ENCODE assay signal across 8 cellular contexts in the genomic region with DNA sequence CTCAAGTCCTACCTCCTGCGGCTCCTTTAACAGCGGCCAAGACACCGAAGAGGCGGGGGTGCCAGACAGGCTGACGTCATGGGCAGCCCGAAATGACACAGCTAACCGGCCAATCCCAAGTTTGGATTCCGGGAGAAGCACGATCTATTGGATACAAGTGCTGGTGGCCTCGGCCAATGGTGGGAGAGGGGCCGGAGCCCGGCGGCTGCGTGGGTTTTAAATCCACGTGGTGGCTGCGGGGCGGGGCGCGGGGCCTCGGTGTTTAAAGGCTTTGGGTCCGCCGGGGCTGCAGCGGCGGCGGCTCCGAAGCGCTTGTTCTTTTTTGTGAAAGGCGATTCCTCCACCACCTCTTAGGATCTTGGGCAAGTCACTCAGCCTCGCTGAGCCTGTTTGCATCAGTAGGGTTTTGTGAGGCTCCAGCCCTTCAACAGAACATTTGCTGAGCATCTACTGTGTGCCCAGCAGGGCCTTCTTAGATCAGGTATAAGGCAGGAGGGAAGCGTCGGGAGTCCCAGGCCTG. TPM values are rescaled to one million over a fixed set of nuclear protein-coding genes. Genes with fewer than 3 reads are reported as not detected.
A peak's percentile ranks its signal among the peaks of the same experiment; 100 is the strongest.
DNase-seq lines count a peak whose midpoint lies in the region; ATAC-seq and TF ChIP-seq lines count a peak whose summit lies in the region.

No MANE protein-coding gene starts in this region.

- peak overlapping the region; percentile 65 to 84 (median 72) for H3K4me3 Mint-ChIP-seq in naive thymus-derived CD8-positive, alpha-beta T cell
- H3K4me3 Mint-ChIP-seq in stimulated activated effector memory CD8-positive, alpha-beta T cell treated with anti-CD3 and anti-CD28 coated beads, Interleukin-12 subunit alpha, Interleukin-12 subunit beta, amount 100 ng/mL, for 72 hours, result peak overlapping the region; percentile 49

- peak overlapping the region in 9 of 10 donors; percentile 48 to 92 (median 66) for H3K27ac Mint-ChIP-seq in naive thymus-derived CD8-positive, alpha-beta T cell
- no peak overlapping the region for H3K27ac Mint-ChIP-seq in stimulated activated effector memory CD8-positive, alpha-beta T cell treated with anti-CD3 and anti-CD28 coated beads, Interleukin-12 subunit alpha, Interleukin-12 subunit beta, amount 100 ng/mL, for 72 hours

- peak; percentile 95 for DNase-seq in DMS 273 treated with DMSO at 0.1 percent for 48 hours (lab: John Stamatoyannopoulos, UW)
- DNase-seq in RWPE1 (ENCODE audit: low spot score), result peak; percentile 100
- peak; percentile 88 for DNase-seq in activated T-helper 9 cell treated with anti-CD3 and anti-CD28 coated beads, Interleukin-2, amount 50 U/mL, for 16 hours (ENCODE audit: low read depth)
- peak; percentile 97 for DNase-seq in fibroblast of pulmonary artery (ENCODE audit: low read depth)
- peak; percentile 79 to 95 (median 88) for DNase-seq in naive thymus-derived CD8-positive, alpha-beta T cell
- DNase-seq in stimulated activated effector memory CD8-positive, alpha-beta T cell treated with anti-CD3 and anti-CD28 coated beads, Interleukin-12 subunit alpha, Interleukin-12 subunit beta, amount 100 ng/mL, for 72 hours (ENCODE audit: low spot score in 2 of 2), result peak; percentile 71 to 90

- CTCF ChIA-PET in RWPE1 (lab: Yijun Ruan, JAX), result interaction anchor here (0.7 kb wide), 1 partner anchor 8 kb away, joined by 3 read pairs; no protein-coding TSS in a partner anchor

- POLR2A ChIA-PET in RWPE1 (lab: Yijun Ruan, JAX; ENCODE audit: low non-redundant PET), result no interaction called here
- POLR2A ChIA-PET in naive thymus-derived CD8-positive, alpha-beta T cell (lab: Charles Lee), result interaction anchor here (0.7 to 1.1 kb wide), 3 partner anchors 9 to 100 kb away, joined by 4 to 6 read pairs (median 4); partner anchors contain the start of gene PMEPA1

- H3K4me1 Mint-ChIP-seq in naive thymus-derived CD8-positive, alpha-beta T cell, result peaks cover 0 to 21% (median 11%) of the 10 kb centered on the region in 4 donors
- peaks cover 27% of the 10 kb centered on the region for H3K4me1 Mint-ChIP-seq in stimulated activated effector memory CD8-positive, alpha-beta T cell treated with anti-CD3 and anti-CD28 coated beads, Interleukin-12 subunit alpha, Interleukin-12 subunit beta, amount 100 ng/mL, for 72 hours

- H3K36me3 Mint-ChIP-seq in naive thymus-derived CD8-positive, alpha-beta T cell, result no peaks in the 10 kb centered on the region
- peaks cover 12% of the 10 kb centered on the region for H3K36me3 Mint-ChIP-seq in stimulated activated effector memory CD8-positive, alpha-beta T cell treated with anti-CD3 and anti-CD28 coated beads, Interleukin-12 subunit alpha, Interleukin-12 subunit beta, amount 100 ng/mL, for 72 hours

- H3K27me3 Mint-ChIP-seq in naive thymus-derived CD8-positive, alpha-beta T cell, result peaks cover 0 to 5% (median 0%) of the 10 kb centered on the region in 5 donors

- ATAC-seq in GM21723 (IDR thresholded peaks at IDR 0.05; ENCODE audit: unreplicated experiment), result peak; percentile 92
- peak; percentile 98 to 99 for ATAC-seq in naive thymus-derived CD8-positive, alpha-beta T cell
- ATAC-seq in stimulated activated effector memory CD8-positive, alpha-beta T cell treated with anti-CD3 and anti-CD28 coated beads, Interleukin-12 subunit alpha, Interleukin-12 subunit beta, amount 100 ng/mL, for 72 hours, result peak; percentile 94

- TF ChIP-seq RAD21 in Ishikawa (IDR thresholded peaks at IDR 0.05; ENCODE audit: low read depth), result no peak

- peak overlapping the region; percentile 12; the same call in 1 of the 2 replicates for H3K27ac ChIP-seq in RWPE1

- TF ChIP-seq EP300 in Ishikawa (IDR thresholded peaks at IDR 0.05; ENCODE audit: borderline replicate concordance), result no peak

- peak overlapping the region; percentile 31 for H3K4me3 ChIP-seq in fibroblast of pulmonary artery (replicated peaks; ENCODE audit: low read depth, low read length)

- TF ChIP-seq CTCF in RWPE1 (conservative IDR thresholded peaks at IDR 0.05; ENCODE audit: low read depth) (no peak), fibroblast of pulmonary artery (IDR thresholded peaks at IDR 0.05; ENCODE audit: low read length, missing control alignments) (no peak)

- no peaks in the 10 kb centered on the region for H3K9me3 Mint-ChIP-seq in naive thymus-derived CD8-positive, alpha-beta T cell
- no peaks in the 10 kb centered on the region for H3K9me3 Mint-ChIP-seq in stimulated activated effector memory CD8-positive, alpha-beta T cell treated with anti-CD3 and anti-CD28 coated beads, Interleukin-12 subunit alpha, Interleukin-12 subunit beta, amount 100 ng/mL, for 72 hours

TF ChIP-seq in Ishikawa, 13 proteins besides CTCF, POLR2A, EP300 and RAD21:
- TF ChIP-seq YY1 (IDR thresholded peaks at IDR 0.05; ENCODE audit: low read depth), result no peak
- peak; percentile 95 for TF ChIP-seq MAX (IDR thresholded peaks at IDR 0.05)
- peak; percentile 68 for TF ChIP-seq USF1 (IDR thresholded peaks at IDR 0.05)
- no peak for TF ChIP-seq FOXM1 (IDR thresholded peaks at IDR 0.05; ENCODE audit: borderline replicate concordance, low read depth)
- no peak for TF ChIP-seq TEAD4 (IDR thresholded peaks at IDR 0.05)
- peak; percentile 48; the same call in 1 of the 2 replicates for TF ChIP-seq EGR1 (IDR thresholded peaks at IDR 0.05)
- TF ChIP-seq NFIC (IDR thresholded peaks at IDR 0.05), result no peak
- peak; percentile 24; the same call in 1 of the 2 replicates for TF ChIP-seq TCF12 (IDR thresholded peaks at IDR 0.05; ENCODE audit: low read depth)
- TF ChIP-seq CEBPB (IDR thresholded peaks at IDR 0.05), result no peak
- TF ChIP-seq CREB1 (IDR thresholded peaks at IDR 0.05; ENCODE audit: low read depth), result peak; percentile 84

RNA-seq across cellular contexts. Expression of gene PMEPA1, which starts 8.7 kb away (rescaled TPM):
- 10 to 100 TPM; 12.2 to 14.3 TPM for total RNA-seq in naive thymus-derived CD8-positive, alpha-beta T cell
- polyA plus RNA-seq in naive thymus-derived CD8-positive, alpha-beta T cell, result 1 to 10 TPM; 1.6 to 5.0 (median 3.5) TPM

Comparison
In these comparisons a context has a peak if more than half of its experiments do, and no peak if none do; other contexts are left out.
1. Peak in every context shown above with its lines: DNase-seq, ATAC-seq, H3K4me3 ChIP-seq and H3K27ac ChIP-seq.